Comparison of ENCODE assay signal across 11 cellular contexts in the genomic region with DNA sequence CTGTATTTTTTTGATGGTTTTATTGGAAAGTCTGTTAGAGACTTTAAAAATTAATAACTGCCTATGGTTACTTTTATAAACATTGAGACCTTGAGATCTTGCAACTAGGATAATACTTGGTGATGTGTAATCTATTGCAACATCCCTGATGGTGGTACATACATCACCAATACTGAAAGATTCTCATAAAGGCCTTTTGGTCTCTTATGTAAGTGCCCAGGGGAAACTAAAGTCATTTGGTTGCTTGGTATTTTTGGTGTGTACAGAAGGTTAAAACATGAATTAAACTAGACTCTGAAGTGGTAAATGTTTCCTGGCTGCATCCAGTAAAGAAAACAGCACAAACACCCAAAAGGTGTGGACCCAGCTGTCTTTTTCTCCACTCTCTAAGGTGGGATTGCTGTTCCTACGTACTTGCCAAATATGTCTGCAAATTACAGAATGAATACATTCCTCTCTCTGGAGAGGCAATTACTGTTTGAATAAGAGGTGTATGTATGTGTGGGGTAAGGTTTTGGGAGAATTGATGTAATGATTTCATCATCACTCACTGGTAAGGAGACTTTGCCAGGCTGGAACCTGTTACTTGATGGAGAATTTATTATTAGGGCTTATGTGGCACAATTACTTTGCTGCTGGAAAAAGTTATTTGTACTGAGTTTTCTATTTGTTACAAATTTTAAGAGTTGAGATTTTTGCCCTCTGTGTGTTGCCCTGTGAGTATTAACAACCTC. TPM values are rescaled to one million over a fixed set of nuclear protein-coding genes. Genes with fewer than 3 reads are reported as not detected.
DNase-seq lines count a peak whose midpoint lies in the region; ATAC-seq and TF ChIP-seq lines count a peak whose summit lies in the region.
"Had no signal": no experiment of that assay in that cellular context is flagged by ENCODE, and none has a peak within 500 bp of the region (broad histone marks: within the 10 kb centered on the region; RNA-seq: fewer than 3 reads in every experiment).

No MANE protein-coding gene starts in this region.

- H3K4me2 ChIP-seq in GM23248 (ENCODE audit: unreplicated experiment) = no peak overlapping the region

- intact Hi-C loops in ovary (cut with DNase I) = loop anchor here in 2 of 4 donors (5.0 to 10.0 kb wide), 2 partner anchors 213 to 285 kb away; no protein-coding TSS in a partner anchor
- intact Hi-C loops in esophagus squamous epithelium (cut with DNase I) = no loop called here

- peak overlapping the region; percentile 79 to 87 for H3K27ac Mint-ChIP-seq in T-cell

- H3K4me1 Mint-ChIP-seq in T-cell = peaks cover 69 to 75% (median 71%) of the 10 kb centered on the region in 3 donors

- no peak for TF ChIP-seq EP300 in ovary (IDR thresholded peaks at IDR 0.05)

- H3K9me3 Mint-ChIP-seq in T-cell = no peaks in the 10 kb centered on the region

- H3K4me3 ChIP-seq in AG10803 (ENCODE audit: low read length) (no peak overlapping the region), GM23248 (no peak overlapping the region), ovary (no peak overlapping the region), esophagus squamous epithelium (no peak overlapping the region)

- CTCF ChIA-PET in T-cell (lab: Charles Lee) = interaction anchor here in 1 of 2 donors (0.5 kb wide), 1 partner anchor 217 kb away, joined by 3 read pairs; no protein-coding TSS in a partner anchor

- POLR2A ChIA-PET in T-cell (lab: Charles Lee) = interaction anchor here in 1 of 2 donors (0.6 kb wide), 1 partner anchor 661 kb away, joined by 3 read pairs; a partner anchor contains a TSS

- H3K27me3 ChIP-seq in GM23248 (replicated peaks; ENCODE audit: insufficient read depth) (no peaks in the 10 kb centered on the region), ovary (no peaks in the 10 kb centered on the region), esophagus squamous epithelium (no peaks in the 10 kb centered on the region)
- H3K27me3 ChIP-seq: spleen had no signal

- no peaks in the 10 kb centered on the region for H3K36me3 ChIP-seq in GM23248 (ENCODE audit: low read depth)
- H3K36me3 ChIP-seq in ovary = no peaks in the 10 kb centered on the region
- H3K36me3 ChIP-seq in esophagus squamous epithelium = no peaks in the 10 kb centered on the region
- H3K36me3 ChIP-seq: spleen had no signal

- peak; percentile 60 for DNase-seq in AG10803 (ENCODE audit: low read depth)
- DNase-seq in GM23248 = peak; percentile 50
- DNase-seq in T-cell = no peak
- peak; percentile 57 for DNase-seq in fibroblast of peridontal ligament (ENCODE audit: extremely low read depth)
- no peak for DNase-seq in ovary
- no peak for DNase-seq in NCI-H2196 (lab: John Stamatoyannopoulos, UW; ENCODE audit: unreplicated experiment)
- DNase-seq in esophagus squamous epithelium (lab: John Stamatoyannopoulos, UW) = no peak
- DNase-seq: COR-L47, left ventricle myocardium superior, spleen had no signal

- peak overlapping the region; percentile 55 to 96 (median 89) for H3K4me3 Mint-ChIP-seq in T-cell

- H3K27me3 Mint-ChIP-seq in T-cell = no peaks in the 10 kb centered on the region

- H3K9me3 ChIP-seq in GM23248 (ENCODE audit: low read depth) = no peaks in the 10 kb centered on the region
- no peaks in the 10 kb centered on the region for H3K9me3 ChIP-seq in ovary
- H3K9me3 ChIP-seq in esophagus squamous epithelium = no peaks in the 10 kb centered on the region
- H3K9me3 ChIP-seq: spleen had no signal

- TF ChIP-seq CTCF in AG10803 (conservative IDR thresholded peaks at IDR 0.05; ENCODE audit: low read length) (no peak), ovary (IDR thresholded peaks at IDR 0.05) (no peak), esophagus squamous epithelium (IDR thresholded peaks at IDR 0.05) (no peak)

- H3K9ac ChIP-seq in GM23248 = no peak overlapping the region

- H3K27ac ChIP-seq in GM23248 (no peak overlapping the region), ovary (no peak overlapping the region), esophagus squamous epithelium (no peak overlapping the region)

- peaks cover 84% of the 10 kb centered on the region for H3K79me2 ChIP-seq in GM23248 (ENCODE audit: insufficient read depth)

- WGBS in GM23248 (ENCODE audit: low coverage in 1 of 2, low lambda C conversion rate in 2 of 2, missing lambda C conversion rate in 2 of 2), 2 experiments = 100% methylated on average over 1 of the region's 1 CpG
- whole genome bisulfite sequencing in ovary, 3 donors = 86 to 94% (median 89%) methylated on average over 1 of the region's 1 CpG
- 33 to 47% methylated on average over 1 of the region's 1 CpG for WGBS in esophagus squamous epithelium, 2 donors

- no peaks in the 10 kb centered on the region for H4K20me1 ChIP-seq in GM23248 (ENCODE audit: insufficient read depth)

- in situ Hi-C loops in GM23248 (cut with MboI) = no loop called here

- peaks cover 17% of the 10 kb centered on the region; the same call in 1 of the 2 replicates for H3F3A ChIP-seq in GM23248 (ENCODE audit: insufficient read depth)

- H3K9me2 ChIP-seq in GM23248 (ENCODE audit: insufficient read depth) = no peaks in the 10 kb centered on the region

- no peak for TF ChIP-seq POLR2A in ovary (IDR thresholded peaks at IDR 0.05)
- TF ChIP-seq POLR2A in esophagus squamous epithelium (IDR thresholded peaks at IDR 0.05) = no peak

- no peaks in the 10 kb centered on the region for H3K36me3 Mint-ChIP-seq in T-cell

- H2AFZ ChIP-seq in GM23248 = no peak overlapping the region

- ATAC-seq in T-cell (replicated peaks in 1 of 4) (no peak), HG03196 (IDR thresholded peaks at IDR 0.05; ENCODE audit: unreplicated experiment) (no peak)
- ATAC-seq: left ventricle myocardium superior had no signal

- H3K4me1 ChIP-seq in GM23248 (ENCODE audit: insufficient read depth) = peaks cover 18% of the 10 kb centered on the region; the same call in 1 of the 2 replicates
- H3K4me1 ChIP-seq in ovary (ENCODE audit: insufficient read depth) = peaks cover 7% of the 10 kb centered on the region
- peaks cover 8 to 80% (median 32%) of the 10 kb centered on the region in 3 donors for H3K4me1 ChIP-seq in esophagus squamous epithelium

RNA-seq across cellular contexts. Expression of a gene that starts 3.6 kb away (rescaled TPM):
- total RNA-seq in GM23248 (2014; rRNA removed; shearing (Covaris generic)) = 13.4 and 14.2 TPM in 2 replicates
- polyA plus RNA-seq in GM23248 (2016; fragmentation: Nextera tagmentation; extraction: Ambion mirVana) (11.0 and 11.7 TPM in 2 replicates), ovary (10 to 100 TPM in 1 of 2 donors, 1 to 10 TPM in 1; 9.8 to 20.5 TPM)
- total RNA-seq in T-cell (10 to 100 TPM; 20.9 to 47.3 (median 22.4) TPM), ovary (10 to 100 TPM in 4 of 7 donors, 1 to 10 TPM in 3; 6.7 to 20.6 (median 11.2) TPM), esophagus squamous epithelium (10 to 100 TPM; 22.3 to 41.9 (median 33.5) TPM)

Comparison
In these comparisons a context has a peak if more than half of its experiments do, and no peak if none do; other contexts are left out.
1. DNase-seq: peak in AG10803 (single experiment), GM23248 (single experiment) and fibroblast of peridontal ligament (single experiment); none in T-cell (0 of 34), ovary (0 of 5), NCI-H2196 (single experiment) and esophagus squamous epithelium (single experiment).